In the genomic region with DNA sequence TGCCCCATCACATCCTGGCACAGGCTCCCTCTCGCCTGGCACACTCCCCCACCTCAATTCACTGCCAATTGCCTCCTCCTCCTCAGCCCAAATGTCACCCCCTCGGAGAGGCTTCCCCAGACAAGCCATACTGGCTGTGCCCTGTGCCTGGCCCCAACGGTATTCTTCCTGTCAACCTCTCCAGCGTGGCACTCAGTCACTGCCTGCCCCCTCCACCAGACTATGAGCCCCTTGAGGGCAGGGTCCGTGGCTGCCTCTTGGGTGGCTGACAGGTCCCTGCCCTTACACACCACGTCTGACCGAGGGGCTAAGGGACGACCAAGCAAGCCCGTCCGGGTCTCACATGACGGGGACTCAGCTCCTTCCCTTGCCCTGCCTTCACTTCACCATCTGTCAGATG, we compare ENCODE assay signal across 10 cellular contexts.
DNase-seq lines count a peak whose midpoint lies in the region; ATAC-seq and TF ChIP-seq lines count a peak whose summit lies in the region.
"Had no signal": no experiment of that assay in that cellular context is flagged by ENCODE, and none has a peak within 500 bp of the region (broad histone marks: within the 10 kb centered on the region; RNA-seq: fewer than 3 reads in every experiment).

No MANE protein-coding gene starts in this region.

- H3K36me3 Mint-ChIP-seq in WTC11: peaks cover 8% of the 10 kb centered on the region
- peaks cover 8% of the 10 kb centered on the region for H3K36me3 Mint-ChIP-seq in progenitor cell of endocrine pancreas (ENCODE audit: insufficient read depth)

- no peaks in the 10 kb centered on the region for H3K9me3 Mint-ChIP-seq in WTC11
- no peaks in the 10 kb centered on the region for H3K9me3 Mint-ChIP-seq in progenitor cell of endocrine pancreas (ENCODE audit: low read depth)
- H3K9me3 Mint-ChIP-seq: activated T-helper 2 cell treated with anti-CD3 and anti-CD28 coated beads, Interferon-gamma antibody, Interleukin-2, Interleukin-4, amounts not matched to agents 10 μg/mL and 5 μg/mL and 100 μg/mL, durations not matched to agents 14 hours and 24 hours and 36 hours had no signal

- H3K27ac Mint-ChIP-seq in WTC11: peak overlapping the region; percentile 58
- peak overlapping the region; percentile 43 for H3K27ac Mint-ChIP-seq in progenitor cell of endocrine pancreas
- H3K27ac Mint-ChIP-seq: activated T-helper 2 cell treated with anti-CD3 and anti-CD28 coated beads, Interferon-gamma antibody, Interleukin-2, Interleukin-4, amounts not matched to agents 10 μg/mL and 5 μg/mL and 100 μg/mL, durations not matched to agents 14 hours and 24 hours and 36 hours had no signal

- no peaks in the 10 kb centered on the region for H3K79me2 ChIP-seq in ACC112 (ENCODE audit: control insufficient read depth, insufficient read depth, low read length, unreplicated experiment)

- H3K4me3 ChIP-seq in ACC112 (ENCODE audit: low read depth, low read length) (no peak overlapping the region), right atrium auricular region (no peak overlapping the region)

- no peaks in the 10 kb centered on the region for H3K27me3 ChIP-seq in ACC112 (ENCODE audit: insufficient read depth, low read length)
- H3K27me3 ChIP-seq in right atrium auricular region: no peaks in the 10 kb centered on the region

- no peaks in the 10 kb centered on the region for H3K27me3 Mint-ChIP-seq in WTC11 (ENCODE audit: low read depth)
- no peaks in the 10 kb centered on the region for H3K27me3 Mint-ChIP-seq in progenitor cell of endocrine pancreas

- CTCF ChIA-PET in WTC11 (lab: Charles Lee): interaction anchor here (0.8 to 7.4 kb wide), 13 partner anchors 10 to 283 kb away, joined by 3 to 59 read pairs (median 4); no protein-coding TSS in a partner anchor

- H3K4me1 ChIP-seq in ACC112 (ENCODE audit: control insufficient read depth, insufficient read depth, low read length, unreplicated experiment) (peaks cover 47% of the 10 kb centered on the region), right atrium auricular region (peaks cover 0 to 80% of the 10 kb centered on the region in 2 donors)

- H3K27ac ChIP-seq in ACC112 (ENCODE audit: low read depth, low read length) (peak overlapping the region; percentile 82), right atrium auricular region (peak overlapping the region; percentile 72 to 82)

- DNase-seq in WTC11 (ENCODE audit: low spot score) (no peak), right atrium auricular region (ENCODE audit: low spot score) (no peak), progenitor cell of endocrine pancreas (ENCODE audit: low spot score, unreplicated experiment) (no peak)
- no peak for DNase-seq in stimulated activated naive CD4-positive, alpha-beta T cell treated with Interleukin-2 at 50 U/mL for 16 hours (lab: John Stamatoyannopoulos, UW)
- DNase-seq: NCI-H1694 treated with DMSO at 0.1 percent for 48 hours had no signal

- no peak for TF ChIP-seq CTCF in WTC11 (IDR thresholded peaks at IDR 0.05)
- TF ChIP-seq CTCF in right atrium auricular region (IDR thresholded peaks at IDR 0.05): no peak
- TF ChIP-seq CTCF in progenitor cell of endocrine pancreas (IDR thresholded peaks at IDR 0.05; ENCODE audit: unreplicated experiment): no peak

- no peaks in the 10 kb centered on the region for H3K9me3 ChIP-seq in right atrium auricular region

- H3K4me3 Mint-ChIP-seq in WTC11 (no peak overlapping the region), progenitor cell of endocrine pancreas (ENCODE audit: low read depth) (no peak overlapping the region)

- H3K4me1 Mint-ChIP-seq in WTC11 (peaks cover 49% of the 10 kb centered on the region), progenitor cell of endocrine pancreas (ENCODE audit: low read depth) (peaks cover 29% of the 10 kb centered on the region)

- ATAC-seq in WTC11: no peak
- no peak for ATAC-seq in HG03469 (IDR thresholded peaks at IDR 0.05; ENCODE audit: unreplicated experiment)
- no peak for ATAC-seq in HG02678 (IDR thresholded peaks at IDR 0.05; ENCODE audit: unreplicated experiment)
- ATAC-seq in GM21367 (IDR thresholded peaks at IDR 0.05; ENCODE audit: unreplicated experiment): no peak

- POLR2A ChIA-PET in WTC11 (lab: Charles Lee): interaction anchor here (0.8 to 1.7 kb wide), 5 partner anchors 10 to 214 kb away, joined by 3 to 5 read pairs (median 4); no protein-coding TSS in a partner anchor

- no peak overlapping the region for H2AFZ ChIP-seq in ACC112 (ENCODE audit: low read length, unreplicated experiment)

- H3K36me3 ChIP-seq in ACC112 (ENCODE audit: insufficient read depth, low read length) (no peaks in the 10 kb centered on the region), right atrium auricular region (no peaks in the 10 kb centered on the region)

TF ChIP-seq in WTC11, 78 proteins besides CTCF, POLR2A, EP300 and RAD21:
- TF ChIP-seq GABPB1 (CRISPR knock-in tag; IDR thresholded peaks at IDR 0.05) (no peak), ATF1 (CRISPR knock-in tag; IDR thresholded peaks at IDR 0.05) (no peak), HMGA2 (CRISPR knock-in tag; IDR thresholded peaks at IDR 0.05) (no peak), SMAD4 (CRISPR knock-in tag; IDR thresholded peaks at IDR 0.05) (no peak)
- TF ChIP-seq, protein P1, sequence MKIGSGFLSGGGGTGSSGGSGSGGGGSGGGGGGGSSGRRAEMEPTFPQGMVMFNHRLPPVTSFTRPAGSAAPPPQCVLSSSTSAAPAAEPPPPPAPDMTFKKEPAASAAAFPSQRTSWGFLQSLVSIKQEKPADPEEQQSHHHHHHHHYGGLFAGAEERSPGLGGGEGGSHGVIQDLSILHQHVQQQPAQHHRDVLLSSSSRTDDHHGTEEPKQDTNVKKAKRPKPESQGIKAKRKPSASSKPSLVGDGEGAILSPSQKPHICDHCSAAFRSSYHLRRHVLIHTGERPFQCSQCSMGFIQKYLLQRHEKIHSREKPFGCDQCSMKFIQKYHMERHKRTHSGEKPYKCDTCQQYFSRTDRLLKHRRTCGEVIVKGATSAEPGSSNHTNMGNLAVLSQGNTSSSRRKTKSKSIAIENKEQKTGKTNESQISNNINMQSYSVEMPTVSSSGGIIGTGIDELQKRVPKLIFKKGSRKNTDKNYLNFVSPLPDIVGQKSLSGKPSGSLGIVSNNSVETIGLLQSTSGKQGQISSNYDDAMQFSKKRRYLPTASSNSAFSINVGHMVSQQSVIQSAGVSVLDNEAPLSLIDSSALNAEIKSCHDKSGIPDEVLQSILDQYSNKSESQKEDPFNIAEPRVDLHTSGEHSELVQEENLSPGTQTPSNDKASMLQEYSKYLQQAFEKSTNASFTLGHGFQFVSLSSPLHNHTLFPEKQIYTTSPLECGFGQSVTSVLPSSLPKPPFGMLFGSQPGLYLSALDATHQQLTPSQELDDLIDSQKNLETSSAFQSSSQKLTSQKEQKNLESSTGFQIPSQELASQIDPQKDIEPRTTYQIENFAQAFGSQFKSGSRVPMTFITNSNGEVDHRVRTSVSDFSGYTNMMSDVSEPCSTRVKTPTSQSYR (CRISPR knock-in tag; IDR thresholded peaks at IDR 0.05): no peak
